In genomic region chr2:97857553-97857952, GRCh38 we compare ENCODE assay signal across 19 cellular contexts.
"Had no signal": no experiment of that assay in that cellular context is flagged by ENCODE, and none has a peak within 500 bp of the region (broad histone marks: within the 10 kb centered on the region; RNA-seq: fewer than 3 reads in every experiment).

No MANE protein-coding gene starts in this region.

- H3K4me2 ChIP-seq: hepatocyte had no signal

- ATAC-seq: activated CD8-positive, alpha-beta memory T cell treated with anti-CD3 and anti-CD28 coated beads, Interleukin-2, amount 10 ng/mL, durations not matched to agents 7 days and 5 days; effector memory CD8-positive, alpha-beta T cell; left colon; lower lobe of right lung; natural killer cell treated with Interleukin-12 subunit alpha and Interleukin-12 subunit beta and Interleukin-15 and Interleukin-18, amount 100 ng/mL, for 72 hours; upper lobe of right lung had no signal

- H3K27me3 ChIP-seq: cardiac muscle cell, esophagus squamous epithelium, hepatocyte, upper lobe of right lung had no signal

- H3K4me1 ChIP-seq: esophagus squamous epithelium, lower lobe of right lung, upper lobe of right lung had no signal

- H3K27ac ChIP-seq: cardiac muscle cell, esophagus squamous epithelium, hepatocyte, lower lobe of right lung, upper lobe of right lung had no signal

- H3K4me3 ChIP-seq: cardiac muscle cell, esophagus squamous epithelium, hepatocyte, lower lobe of right lung, upper lobe of right lung had no signal

- DNase-seq: activated CD4-positive, alpha-beta memory T cell treated with anti-CD3 and anti-CD28 coated beads, Interleukin-2, amount 10 ng/mL, durations not matched to agents 7 days and 5 days; activated CD4-positive, alpha-beta T cell treated with anti-CD3 and anti-CD28 coated beads for 48 hours; activated CD4-positive, CD25-positive, alpha-beta regulatory T cell; activated CD8-positive, alpha-beta memory T cell treated with anti-CD3 and anti-CD28 coated beads, Interleukin-2, amount 10 ng/mL, durations not matched to agents 7 days and 5 days; activated naive CD4-positive, alpha-beta T cell; activated naive CD8-positive, alpha-beta T cell treated with anti-CD3 and anti-CD28 coated beads for 36 hours; amniotic stem cell; effector memory CD8-positive, alpha-beta T cell; esophagus squamous epithelium; islet precursor cell; left colon; lower lobe of right lung; posterior cingulate gyrus; retina; stimulated activated naive CD4-positive, alpha-beta T cell; upper lobe of right lung had no signal

- H2AFZ ChIP-seq: hepatocyte had no signal

- H3K9me3 ChIP-seq: esophagus squamous epithelium, lower lobe of right lung, upper lobe of right lung had no signal

- H3K36me3 ChIP-seq: upper lobe of right lung had no signal
